In genomic region chr13:113151745-113152707, GRCh38 we compare ENCODE assay signal across 8 cellular contexts. TPM values are rescaled to one million over a fixed set of nuclear protein-coding genes. Genes with fewer than 3 reads are reported as not detected.
A peak's percentile ranks its signal among the peaks of the same experiment; 100 is the strongest.
DNase-seq lines count a peak whose midpoint lies in the region; ATAC-seq and TF ChIP-seq lines count a peak whose summit lies in the region.

No MANE protein-coding gene starts in this region.

- H3K4me3 Mint-ChIP-seq in HFFc6, result peak overlapping the region; percentile 75

- H3K9me3 Mint-ChIP-seq in HFFc6, result no peaks in the 10 kb centered on the region; the same call in 1 of the 2 replicates

- peak; percentile 24 for DNase-seq in AG04450 (ENCODE audit: low read depth, low spot score)
- DNase-seq in HFFc6, result peak; percentile 11
- DNase-seq in brain pericyte (ENCODE audit: low read depth, low spot score), result peak; percentile 59
- peak; percentile 51 for DNase-seq in medulla oblongata (ENCODE audit: extremely low spot score)
- DNase-seq in effector CD8-positive, alpha-beta T cell (lab: John Stamatoyannopoulos, UW), result no peak
- no peak for DNase-seq in HEK293T (ENCODE audit: extremely low spot score)

- peaks cover 27% of the 10 kb centered on the region for H3K4me1 Mint-ChIP-seq in HFFc6 (ENCODE audit: low read depth)

- no peak for ATAC-seq in GM19035 (IDR thresholded peaks at IDR 0.05; ENCODE audit: unreplicated experiment)
- no peak for ATAC-seq in GM18519 (IDR thresholded peaks at IDR 0.05; ENCODE audit: low FRiP score, unreplicated experiment)

- H3K27ac Mint-ChIP-seq in HFFc6, result peak overlapping the region; percentile 73

- peaks cover 5% of the 10 kb centered on the region for H3K9me3 ChIP-seq in AG04450 (ENCODE audit: control insufficient read depth, insufficient read depth, low read length)

- TF ChIP-seq CTCF in AG04450 (IDR thresholded peaks at IDR 0.05; ENCODE audit: low read depth, low read length) (no peak), HFFc6 (IDR thresholded peaks at IDR 0.05) (no peak)

- H3K27ac ChIP-seq in AG04450 (ENCODE audit: low read depth, low read length), result no peak overlapping the region

- no peaks in the 10 kb centered on the region for H3K27me3 ChIP-seq in AG04450 (ENCODE audit: control insufficient read depth, insufficient read depth, low read length)

- H3K36me3 Mint-ChIP-seq in HFFc6 (ENCODE audit: low read depth), result peaks cover 9% of the 10 kb centered on the region

- H3K4me3 ChIP-seq in AG04450 (ENCODE audit: low read depth, low read length), result peak overlapping the region; percentile 7; the same call in 1 of the 2 replicates

- H3K27me3 Mint-ChIP-seq in HFFc6 (ENCODE audit: insufficient read depth), result peaks cover 5% of the 10 kb centered on the region

- CTCF ChIA-PET in AG04450 (lab: Charles Lee), result no interaction called here
- CTCF ChIA-PET in HEK293T (lab: Yijun Ruan, JAX), result no interaction called here

- POLR2A ChIA-PET in AG04450 (lab: Yijun Ruan, JAX) (interaction anchor here (0.6 kb wide), 1 partner anchor 57 kb away, joined by 3 read pairs; the partner anchor contains the start of gene PCID2), HEK293T (lab: Yijun Ruan, JAX) (interaction anchor here (0.9 kb wide), 1 partner anchor 9 kb away, joined by 3 read pairs; no protein-coding TSS in a partner anchor)

TF ChIP-seq in HEK293T, 16 proteins besides CTCF, POLR2A, EP300 and RAD21:
- TF ChIP-seq FOXK2 (IDR thresholded peaks at IDR 0.05) (no peak), HDGF (IDR thresholded peaks at IDR 0.05; ENCODE audit: borderline replicate concordance) (no peak), SP1 (IDR thresholded peaks at IDR 0.05) (no peak), NFRKB (IDR thresholded peaks at IDR 0.05) (no peak), CTBP1 (IDR thresholded peaks at IDR 0.05; ENCODE audit: borderline replicate concordance) (no peak), FOXA1 (IDR thresholded peaks at IDR 0.05) (no peak), LEF1 (IDR thresholded peaks at IDR 0.05; ENCODE audit: borderline replicate concordance) (no peak), FOXM1 (IDR thresholded peaks at IDR 0.05; ENCODE audit: borderline replicate concordance) (no peak), ARNT (IDR thresholded peaks at IDR 0.05) (no peak), ZNF384 (IDR thresholded peaks at IDR 0.05) (no peak), TARDBP (IDR thresholded peaks at IDR 0.05) (no peak), PKNOX1 (IDR thresholded peaks at IDR 0.05) (no peak)
TF ChIP-seq in HEK293T: peak in this region for 0.

RNA-seq across cellular contexts. Expression of gene PROZ, which starts 6.4 kb away (rescaled TPM):
- not detected in 2 replicates for polyA plus RNA-seq in AG04450 (2011; rRNA removed)
- polyA minus RNA-seq in AG04450 (2011; rRNA and poly(A)+ RNA removed), result not detected in 2 replicates
- not detected for total RNA-seq in HFFc6 (2021; fragmentation: NEBNext Ultra II Directional; extraction: Animal tissue kit (Norgen Biotek cat#: 25700))

RNA-seq across cellular contexts. Expression of gene F10, which starts 29.4 kb away (rescaled TPM):
- polyA plus RNA-seq in AG04450 (2011; rRNA removed), result 17.7 and 21.5 TPM in 2 replicates
- polyA minus RNA-seq in AG04450 (2011; rRNA and poly(A)+ RNA removed), result 4.4 and 5.6 TPM in 2 replicates
- 10 to 100 TPM; 10.2 to 21.3 (median 10.8) TPM for total RNA-seq in HFFc6 (2021; fragmentation: NEBNext Ultra II Directional; extraction: Animal tissue kit (Norgen Biotek cat#: 25700))

RNA-seq across cellular contexts. Expression of gene F7, which starts 46.4 kb away (rescaled TPM):
- 0.06 TPM in 2 replicates for polyA plus RNA-seq in AG04450 (2011; rRNA removed)
- polyA minus RNA-seq in AG04450 (2011; rRNA and poly(A)+ RNA removed), result 0.64 TPM in 1 of 2 replicates, not detected in the other
- total RNA-seq in HFFc6 (2021; fragmentation: NEBNext Ultra II Directional; extraction: Animal tissue kit (Norgen Biotek cat#: 25700)), result not detected

RNA-seq across cellular contexts. Expression of gene PCID2, which starts 56.4 kb away (rescaled TPM):
- 97.2 and 107 TPM in 2 replicates for polyA plus RNA-seq in AG04450 (2011; rRNA removed)
- 68.0 and 68.6 TPM in 2 replicates for polyA minus RNA-seq in AG04450 (2011; rRNA and poly(A)+ RNA removed)
- 10 to 100 TPM; 59.1 to 72.5 (median 68.3) TPM for total RNA-seq in HFFc6 (2021; fragmentation: NEBNext Ultra II Directional; extraction: Animal tissue kit (Norgen Biotek cat#: 25700))

RNA-seq across cellular contexts. Expression of gene CUL4A, which starts 57.4 kb away (rescaled TPM):
- polyA plus RNA-seq in AG04450 (2011; rRNA removed), result 69.4 and 75.4 TPM in 2 replicates
- polyA minus RNA-seq in AG04450 (2011; rRNA and poly(A)+ RNA removed), result 56.7 and 59.9 TPM in 2 replicates
- total RNA-seq in HFFc6 (2021; fragmentation: NEBNext Ultra II Directional; extraction: Animal tissue kit (Norgen Biotek cat#: 25700)), result 100 to 1,000 TPM in 2 of 6 experiments, 10 to 100 TPM in 4; 90.5 to 104 (median 97.0) TPM

Comparison
In these comparisons a context has a peak if more than half of its experiments do, and no peak if none do; other contexts are left out.
1. DNase-seq: peak in AG04450 (single experiment), HFFc6 (single experiment), brain pericyte (single experiment) and medulla oblongata (single experiment); none in effector CD8-positive, alpha-beta T cell (single experiment) and HEK293T (single experiment).